15 cellular contexts compared by ENCODE assay signal in the genomic region with DNA sequence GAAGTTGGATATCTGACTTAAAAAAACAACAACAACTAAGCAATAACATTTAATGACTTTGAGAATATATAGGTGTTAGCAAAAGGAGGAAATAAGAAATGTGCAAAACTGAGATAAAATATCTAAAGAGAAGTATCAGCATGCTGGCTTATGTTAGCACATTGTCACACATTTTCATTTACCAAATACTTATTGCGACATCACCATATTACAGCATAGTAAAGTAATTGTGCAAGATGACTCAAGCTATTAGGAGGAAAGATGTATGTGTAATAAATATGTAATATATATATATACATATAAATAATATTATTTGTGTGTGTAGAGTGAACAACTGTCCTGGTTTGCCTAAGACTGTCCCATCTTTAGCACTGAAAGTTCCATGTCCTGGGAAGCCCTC. TPM values are rescaled to one million over a fixed set of nuclear protein-coding genes. Genes with fewer than 3 reads are reported as not detected.
DNase-seq lines count a peak whose midpoint lies in the region; ATAC-seq and TF ChIP-seq lines count a peak whose summit lies in the region.
"Had no signal": no experiment of that assay in that cellular context is flagged by ENCODE, and none has a peak within 500 bp of the region (broad histone marks: within the 10 kb centered on the region; RNA-seq: fewer than 3 reads in every experiment).

No MANE protein-coding gene starts in this region.

- peaks cover 0 to 1% (median 0%) of the 10 kb centered on the region in 11 donors for H3K9me3 Mint-ChIP-seq in naive thymus-derived CD4-positive, alpha-beta T cell
- no peaks in the 10 kb centered on the region for H3K9me3 Mint-ChIP-seq in activated naive CD8-positive, alpha-beta T cell treated with anti-CD3 and anti-CD28 coated beads, Interleukin-2, amount 50 U/mL, for 24 hours
- H3K9me3 Mint-ChIP-seq: activated naive CD8-positive, alpha-beta T cell treated with anti-CD3 and anti-CD28 coated beads for 36 hours; central memory CD8-positive, alpha-beta T cell had no signal

- H3K4me1 Mint-ChIP-seq in naive thymus-derived CD4-positive, alpha-beta T cell = no peaks in the 10 kb centered on the region
- H3K4me1 Mint-ChIP-seq in activated naive CD8-positive, alpha-beta T cell treated with anti-CD3 and anti-CD28 coated beads, Interleukin-2, amount 50 U/mL, for 24 hours = no peaks in the 10 kb centered on the region
- H3K4me1 Mint-ChIP-seq: activated naive CD8-positive, alpha-beta T cell treated with anti-CD3 and anti-CD28 coated beads for 36 hours; central memory CD8-positive, alpha-beta T cell had no signal

- no peak overlapping the region for H3K4me3 ChIP-seq in GM23248
- no peak overlapping the region for H3K4me3 ChIP-seq in cardiac fibroblast (replicated peaks in 1 of 2; ENCODE audit: low read depth in 2 of 2, low read length in 2 of 2)
- H3K4me3 ChIP-seq in naive thymus-derived CD4-positive, alpha-beta T cell (ENCODE audit: low read length) = no peak overlapping the region
- no peak overlapping the region for H3K4me3 ChIP-seq in testis
- H3K4me3 ChIP-seq: BLaER1, hepatocyte had no signal

- H3K79me2 ChIP-seq in GM23248 (ENCODE audit: insufficient read depth) = peaks cover 10% of the 10 kb centered on the region; the same call in 1 of the 2 replicates
- H3K79me2 ChIP-seq: hepatocyte had no signal

- peak; percentile 58 for ATAC-seq in naive thymus-derived CD4-positive, alpha-beta T cell
- ATAC-seq in activated naive CD8-positive, alpha-beta T cell treated with anti-CD3 and anti-CD28 coated beads, Interleukin-2, amount 50 U/mL, for 24 hours = no peak
- no peak for ATAC-seq in GM18505 (IDR thresholded peaks at IDR 0.05; ENCODE audit: unreplicated experiment)

- H3K9me2 ChIP-seq in GM23248 (ENCODE audit: insufficient read depth) = no peaks in the 10 kb centered on the region

- peaks cover 59% of the 10 kb centered on the region for H3K4me1 ChIP-seq in GM23248 (ENCODE audit: insufficient read depth)
- no peaks in the 10 kb centered on the region for H3K4me1 ChIP-seq in naive thymus-derived CD4-positive, alpha-beta T cell (ENCODE audit: control insufficient read depth in 2 of 2, insufficient read depth in 2 of 2, low read length in 2 of 2)
- H3K4me1 ChIP-seq in testis = no peaks in the 10 kb centered on the region
- H3K4me1 ChIP-seq: BLaER1 had no signal

- H3F3A ChIP-seq in GM23248 (ENCODE audit: insufficient read depth) = peaks cover 67% of the 10 kb centered on the region

- H3K9ac ChIP-seq in GM23248 = no peak overlapping the region
- H3K9ac ChIP-seq: BLaER1 had no signal

- H3K27me3 Mint-ChIP-seq in naive thymus-derived CD4-positive, alpha-beta T cell = peaks cover 0 to 5% (median 2%) of the 10 kb centered on the region in 5 donors
- H3K27me3 Mint-ChIP-seq in activated naive CD8-positive, alpha-beta T cell treated with anti-CD3 and anti-CD28 coated beads, Interleukin-2, amount 50 U/mL, for 24 hours = no peaks in the 10 kb centered on the region
- H3K27me3 Mint-ChIP-seq: activated naive CD8-positive, alpha-beta T cell treated with anti-CD3 and anti-CD28 coated beads for 36 hours; central memory CD8-positive, alpha-beta T cell had no signal

- H3K9me3 ChIP-seq in GM23248 (ENCODE audit: low read depth) = no peaks in the 10 kb centered on the region
- no peaks in the 10 kb centered on the region for H3K9me3 ChIP-seq in naive thymus-derived CD4-positive, alpha-beta T cell (ENCODE audit: control insufficient read depth in 2 of 3, low read length in 3 of 3)
- H3K9me3 ChIP-seq in testis = no peaks in the 10 kb centered on the region
- H3K9me3 ChIP-seq: BLaER1 had no signal

- TF ChIP-seq POLR2A in testis (IDR thresholded peaks at IDR 0.05) (no peak), GM18505 (IDR thresholded peaks at IDR 0.05; ENCODE audit: borderline replicate concordance, extremely low read depth, insufficient read depth, insufficient read length) (no peak)

- CTCF ChIA-PET in naive thymus-derived CD4-positive, alpha-beta T cell (lab: Charles Lee) = no interaction called here

- POLR2A ChIA-PET in naive thymus-derived CD4-positive, alpha-beta T cell (lab: Charles Lee) = no interaction called here

- in situ Hi-C loops in GM23248 (cut with MboI) = no loop called here

- intact Hi-C loops in naive thymus-derived CD4-positive, alpha-beta T cell (cut with micrococcal nuclease) = no loop called here
- intact Hi-C loops in testis (cut with DNase I; ENCODE audit: low total_unique reads) = no loop called here

- no peaks in the 10 kb centered on the region for H4K20me1 ChIP-seq in GM23248 (ENCODE audit: insufficient read depth)
- H4K20me1 ChIP-seq: BLaER1 had no signal

- WGBS in GM23248 (ENCODE audit: low coverage in 1 of 2, low lambda C conversion rate in 2 of 2, missing lambda C conversion rate in 2 of 2), 2 experiments = 93 to 100% methylated on average over 1 of the region's 1 CpG
- 95% methylated on average over 1 of the region's 1 CpG for WGBS in testis, 2 donors

- DNase-seq in GM23248 (peak; percentile 80), OCI-M1 (lab: John Stamatoyannopoulos, UW) (peak; percentile 83), cardiac fibroblast (ENCODE audit: low read depth in 2 of 2) (peak; percentile 81 to 89), testis (no peak), NCI-H1694 (lab: John Stamatoyannopoulos, UW) (no peak)
- DNase-seq in naive thymus-derived CD4-positive, alpha-beta T cell = no peak
- DNase-seq in activated naive CD8-positive, alpha-beta T cell treated with anti-CD3 and anti-CD28 coated beads, Interleukin-2, amount 50 U/mL, for 24 hours = no peak
- DNase-seq: activated CD4-positive, alpha-beta T cell treated with anti-CD3 and anti-CD28 coated beads for 1 hour; activated naive CD8-positive, alpha-beta T cell treated with anti-CD3 and anti-CD28 coated beads for 36 hours; NCI-H1092 treated with DMSO at 0.1 percent for 48 hours; NK-92 treated with Interleukin-12 subunit alpha and Interleukin-12 subunit beta, amount 100 ng/mL, for 24 hours had no signal

- TF ChIP-seq CTCF in cardiac fibroblast (IDR thresholded peaks at IDR 0.05; ENCODE audit: low read depth, low read length) (no peak), testis (IDR thresholded peaks at IDR 0.05) (no peak)

- no peaks in the 10 kb centered on the region for H3K27me3 ChIP-seq in GM23248 (replicated peaks; ENCODE audit: insufficient read depth)
- no peaks in the 10 kb centered on the region for H3K27me3 ChIP-seq in naive thymus-derived CD4-positive, alpha-beta T cell (ENCODE audit: control insufficient read depth in 2 of 2, insufficient read depth in 2 of 2, low read length in 2 of 2)
- H3K27me3 ChIP-seq in testis = no peaks in the 10 kb centered on the region
- H3K27me3 ChIP-seq: BLaER1, hepatocyte had no signal

- no peak overlapping the region for H3K4me3 Mint-ChIP-seq in naive thymus-derived CD4-positive, alpha-beta T cell
- no peak overlapping the region for H3K4me3 Mint-ChIP-seq in activated naive CD8-positive, alpha-beta T cell treated with anti-CD3 and anti-CD28 coated beads, Interleukin-2, amount 50 U/mL, for 24 hours
- H3K4me3 Mint-ChIP-seq: activated naive CD8-positive, alpha-beta T cell treated with anti-CD3 and anti-CD28 coated beads for 36 hours; central memory CD8-positive, alpha-beta T cell had no signal

- no peak overlapping the region for H3K4me2 ChIP-seq in GM23248 (ENCODE audit: unreplicated experiment)
- H3K4me2 ChIP-seq: BLaER1, hepatocyte had no signal

- no peaks in the 10 kb centered on the region for H3K36me3 Mint-ChIP-seq in naive thymus-derived CD4-positive, alpha-beta T cell
- H3K36me3 Mint-ChIP-seq in activated naive CD8-positive, alpha-beta T cell treated with anti-CD3 and anti-CD28 coated beads, Interleukin-2, amount 50 U/mL, for 24 hours (ENCODE audit: low read depth) = no peaks in the 10 kb centered on the region
- H3K36me3 Mint-ChIP-seq: activated naive CD8-positive, alpha-beta T cell treated with anti-CD3 and anti-CD28 coated beads for 36 hours had no signal

- H3K27ac Mint-ChIP-seq in naive thymus-derived CD4-positive, alpha-beta T cell = no peak overlapping the region
- H3K27ac Mint-ChIP-seq in activated naive CD8-positive, alpha-beta T cell treated with anti-CD3 and anti-CD28 coated beads, Interleukin-2, amount 50 U/mL, for 24 hours = no peak overlapping the region
- H3K27ac Mint-ChIP-seq: activated naive CD8-positive, alpha-beta T cell treated with anti-CD3 and anti-CD28 coated beads for 36 hours had no signal

- H2AFZ ChIP-seq in GM23248 = no peak overlapping the region
- H2AFZ ChIP-seq: hepatocyte had no signal

- H3K27ac ChIP-seq in GM23248 (peak overlapping the region; percentile 18; the same call in 1 of the 2 replicates), testis (no peak overlapping the region)
- H3K27ac ChIP-seq in naive thymus-derived CD4-positive, alpha-beta T cell (ENCODE audit: low read depth, low read length) = no peak overlapping the region
- H3K27ac ChIP-seq: BLaER1, hepatocyte had no signal

- H3K36me3 ChIP-seq in GM23248 (ENCODE audit: low read depth) (peaks cover 18% of the 10 kb centered on the region), testis (ENCODE audit: low read depth, missing control alignments) (no peaks in the 10 kb centered on the region)
- H3K36me3 ChIP-seq in naive thymus-derived CD4-positive, alpha-beta T cell (ENCODE audit: control insufficient read depth in 2 of 3, insufficient read depth in 3 of 3, low read length in 3 of 3) = no peaks in the 10 kb centered on the region
- H3K36me3 ChIP-seq: BLaER1 had no signal

RNA-seq across cellular contexts. Expression of a gene that starts 9.2 kb away (rescaled TPM):
- 267 and 300 TPM in 2 replicates for total RNA-seq in GM23248 (2014; rRNA removed; shearing (Covaris generic))
- 251 and 261 TPM in 2 replicates for polyA plus RNA-seq in GM23248 (2016; fragmentation: Nextera tagmentation; extraction: Ambion mirVana)
- total RNA-seq in naive thymus-derived CD4-positive, alpha-beta T cell = 1 to 10 TPM in 2 of 5 experiments, under 1 TPM in 3; 0.15 to 8.7 (median 0.57) TPM
- under 1 TPM in 1 of 2 donors, not detected in 1; 0.21 TPM for polyA plus RNA-seq in naive thymus-derived CD4-positive, alpha-beta T cell
- total RNA-seq in testis = under 1 TPM; 0.19 to 0.24 TPM
- 0.95 TPM for polyA plus RNA-seq in testis (ENCODE audit: insufficient read depth, low read depth, low replicate concordance)

RNA-seq across cellular contexts. Expression of a gene that starts 57.3 kb away (rescaled TPM):
- 34.0 and 44.0 TPM in 2 replicates for total RNA-seq in GM23248 (2014; rRNA removed; shearing (Covaris generic))
- polyA plus RNA-seq in GM23248 (2016; fragmentation: Nextera tagmentation; extraction: Ambion mirVana) = 35.3 and 36.8 TPM in 2 replicates
- under 1 TPM in 2 of 5 experiments, not detected in 3; 0.22 to 0.48 TPM for total RNA-seq in naive thymus-derived CD4-positive, alpha-beta T cell
- polyA plus RNA-seq in naive thymus-derived CD4-positive, alpha-beta T cell = not detected
- 1 to 10 TPM; 2.7 to 3.0 TPM for total RNA-seq in testis
- polyA plus RNA-seq in testis (ENCODE audit: insufficient read depth, low read depth, low replicate concordance) = 8.1 TPM
- total RNA-seq: activated naive CD8-positive, alpha-beta T cell treated with anti-CD3 and anti-CD28 coated beads for 36 hours had no signal

Comparison
In these comparisons a context has a peak if more than half of its experiments do, and no peak if none do; other contexts are left out.
1. DNase-seq: peak in GM23248 (single experiment), OCI-M1 (single experiment) and cardiac fibroblast (2 of 2); none in naive thymus-derived CD4-positive, alpha-beta T cell (0 of 9), testis (single experiment), NCI-H1694 (single experiment) and activated naive CD8-positive, alpha-beta T cell treated with anti-CD3 and anti-CD28 coated beads, Interleukin-2, amount 50 U/mL, for 24 hours (single experiment).
2. RNA of a gene that starts 9.2 kb away (total RNA-seq): 267 to 300 TPM in GM23248; 0.15 to 8.7 TPM in naive thymus-derived CD4-positive, alpha-beta T cell and 0.19 to 0.24 TPM in testis; every median in the first group is over 10 times any median in the second.